8 cellular contexts compared by ENCODE assay signal in the genomic region with DNA sequence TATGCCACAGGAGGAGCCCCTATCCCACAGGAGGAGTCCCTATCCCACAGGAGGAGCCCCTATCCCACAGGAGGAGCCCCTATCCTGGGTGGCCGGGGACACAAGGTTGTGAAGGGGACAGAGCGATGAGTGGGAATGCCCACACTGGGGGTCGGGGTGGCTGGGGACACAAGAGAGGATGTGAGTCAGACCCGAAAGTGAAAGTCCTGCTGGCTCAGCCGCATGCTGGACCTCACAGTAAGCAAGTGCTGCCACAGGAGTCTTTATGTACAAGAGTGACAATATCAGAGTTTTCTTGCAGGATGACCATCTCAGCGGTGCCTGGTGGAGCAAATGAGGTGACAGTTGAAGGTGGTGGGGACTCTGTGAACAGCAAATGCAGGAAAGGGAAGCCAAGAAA.
A peak's percentile ranks its signal among the peaks of the same experiment; 100 is the strongest.
DNase-seq lines count a peak whose midpoint lies in the region; ATAC-seq and TF ChIP-seq lines count a peak whose summit lies in the region.

No MANE protein-coding gene starts in this region.

- TF ChIP-seq POLR2A in uterus (IDR thresholded peaks at IDR 0.05), result no peak

- peaks cover 30% of the 10 kb centered on the region for H3K4me1 Mint-ChIP-seq in activated CD8-positive, alpha-beta memory T cell treated with anti-CD3 and anti-CD28 coated beads, Interleukin-2, amount 10 ng/mL, durations not matched to agents 7 days and 5 days
- H3K4me1 Mint-ChIP-seq in endothelial cell (ENCODE audit: unreplicated experiment), result no peaks in the 10 kb centered on the region

- H3K4me3 ChIP-seq in lung (no peak overlapping the region), uterus (no peak overlapping the region), SJCRH30 (no peak overlapping the region)

- peak overlapping the region; percentile 58 for H3K27ac Mint-ChIP-seq in activated CD8-positive, alpha-beta memory T cell treated with anti-CD3 and anti-CD28 coated beads, Interleukin-2, amount 10 ng/mL, durations not matched to agents 7 days and 5 days
- no peak overlapping the region for H3K27ac Mint-ChIP-seq in endothelial cell (ENCODE audit: unreplicated experiment)

- no peak for TF ChIP-seq CTCF in lung (IDR thresholded peaks at IDR 0.05; ENCODE audit: control extremely low read depth, extremely low read depth)
- TF ChIP-seq CTCF in endothelial cell (IDR thresholded peaks at IDR 0.05; ENCODE audit: unreplicated experiment), result no peak
- no peak for TF ChIP-seq CTCF in uterus (IDR thresholded peaks at IDR 0.05)

- H3K9me3 ChIP-seq in lung (ENCODE audit: control insufficient read depth in 2 of 2, insufficient read depth in 1 of 2, low read length in 1 of 2), result no peaks in the 10 kb centered on the region
- no peaks in the 10 kb centered on the region for H3K9me3 ChIP-seq in uterus
- no peaks in the 10 kb centered on the region for H3K9me3 ChIP-seq in SJCRH30 (replicated peaks)

- H3K27me3 ChIP-seq in lung (ENCODE audit: control insufficient read depth, insufficient read depth) (no peaks in the 10 kb centered on the region), uterus (no peaks in the 10 kb centered on the region), SJCRH30 (peaks cover 20% of the 10 kb centered on the region)

- H3K4me1 ChIP-seq in lung (ENCODE audit: control insufficient read depth in 2 of 2, insufficient read depth in 2 of 2, low read length in 2 of 2) (no peaks in the 10 kb centered on the region), uterus (no peaks in the 10 kb centered on the region), SJCRH30 (peaks cover 3% of the 10 kb centered on the region; the same call in 1 of the 2 replicates)

- H3K36me3 ChIP-seq in lung (ENCODE audit: control insufficient read depth in 2 of 2, insufficient read depth in 2 of 2, low read length in 2 of 2), result no peaks in the 10 kb centered on the region
- no peaks in the 10 kb centered on the region for H3K36me3 ChIP-seq in uterus
- H3K36me3 ChIP-seq in SJCRH30, result no peaks in the 10 kb centered on the region

- DNase-seq in AG20443 (ENCODE audit: low spot score) (peak; percentile 74), lung (ENCODE audit: low spot score) (no peak), endothelial cell (ENCODE audit: low spot score) (no peak), uterus (no peak), SJCRH30 (no peak)
- DNase-seq in activated CD8-positive, alpha-beta memory T cell treated with anti-CD3 and anti-CD28 coated beads, Interleukin-2, amount 10 ng/mL, durations not matched to agents 7 days and 5 days, result peak; percentile 75

- ATAC-seq in GM19025 (IDR thresholded peaks at IDR 0.05; ENCODE audit: low read depth, unreplicated experiment) (peak; percentile 72), HG03342 (IDR thresholded peaks at IDR 0.05; ENCODE audit: unreplicated experiment) (peak; percentile 87), lung (ENCODE audit: insufficient read depth, low FRiP score) (peak; percentile 58)
- ATAC-seq in activated CD8-positive, alpha-beta memory T cell treated with anti-CD3 and anti-CD28 coated beads, Interleukin-2, amount 10 ng/mL, durations not matched to agents 7 days and 5 days, result peak; percentile 78

- H3K27ac ChIP-seq in lung (ENCODE audit: low read depth in 1 of 2, low read length in 1 of 2) (no peak overlapping the region), uterus (no peak overlapping the region), SJCRH30 (no peak overlapping the region)

- intact Hi-C loops in uterus (cut with DNase I; ENCODE audit: low total_unique reads), result no loop called here

- H3K9me3 Mint-ChIP-seq in activated CD8-positive, alpha-beta memory T cell treated with anti-CD3 and anti-CD28 coated beads, Interleukin-2, amount 10 ng/mL, durations not matched to agents 7 days and 5 days (ENCODE audit: low read depth), result no peaks in the 10 kb centered on the region
- H3K9me3 Mint-ChIP-seq in endothelial cell (ENCODE audit: unreplicated experiment), result no peaks in the 10 kb centered on the region

- peaks cover 6% of the 10 kb centered on the region for H3K27me3 Mint-ChIP-seq in activated CD8-positive, alpha-beta memory T cell treated with anti-CD3 and anti-CD28 coated beads, Interleukin-2, amount 10 ng/mL, durations not matched to agents 7 days and 5 days
- H3K27me3 Mint-ChIP-seq in endothelial cell (ENCODE audit: unreplicated experiment), result peaks cover 8% of the 10 kb centered on the region

- CTCF ChIA-PET in activated CD8-positive, alpha-beta memory T cell treated with anti-CD3 and anti-CD28 coated beads, Interleukin-2, amount 10 ng/mL, durations not matched to agents 7 days and 5 days (lab: Charles Lee), result no interaction called here

- no peaks in the 10 kb centered on the region for H3K36me3 Mint-ChIP-seq in activated CD8-positive, alpha-beta memory T cell treated with anti-CD3 and anti-CD28 coated beads, Interleukin-2, amount 10 ng/mL, durations not matched to agents 7 days and 5 days
- no peaks in the 10 kb centered on the region for H3K36me3 Mint-ChIP-seq in endothelial cell (ENCODE audit: low read depth, unreplicated experiment)

- WGBS in lung, 2 donors, result 13 to 17% methylated on average over 6 of the region's 6 CpGs

- peak overlapping the region; percentile 41 for H3K4me3 Mint-ChIP-seq in activated CD8-positive, alpha-beta memory T cell treated with anti-CD3 and anti-CD28 coated beads, Interleukin-2, amount 10 ng/mL, durations not matched to agents 7 days and 5 days
- H3K4me3 Mint-ChIP-seq in endothelial cell (ENCODE audit: unreplicated experiment), result no peak overlapping the region

Comparison
In these comparisons a context has a peak if more than half of its experiments do, and no peak if none do; other contexts are left out.
1. DNase-seq: peak in AG20443 (single experiment) and activated CD8-positive, alpha-beta memory T cell treated with anti-CD3 and anti-CD28 coated beads, Interleukin-2, amount 10 ng/mL, durations not matched to agents 7 days and 5 days (single experiment); none in lung (single experiment), endothelial cell (single experiment), uterus (0 of 2) and SJCRH30 (0 of 2).
2. Peak in every context shown above with its lines, with median percentiles within 50 percentile points of each other: ATAC-seq.